Comparison of ENCODE assay signal across 8 cellular contexts in genomic region chr2:105804266-105804665, GRCh38. TPM values are rescaled to one million over a fixed set of nuclear protein-coding genes. Genes with fewer than 3 reads are reported as not detected.
DNase-seq lines count a peak whose midpoint lies in the region; ATAC-seq and TF ChIP-seq lines count a peak whose summit lies in the region.

No MANE protein-coding gene starts in this region.

- POLR2A ChIA-PET in activated B cell treated with CpG ODN at 0.5 μM for 24 hours (lab: Charles Lee) = interaction anchor here (0.6 to 1.0 kb wide), 3 partner anchors 12 to 49 kb away, joined by 3 read pairs; no protein-coding TSS in a partner anchor

- ATAC-seq in activated B cell treated with CpG ODN at 0.5 μM for 24 hours (ENCODE audit: low read depth) (no peak), HG02571 (IDR thresholded peaks at IDR 0.05; ENCODE audit: unreplicated experiment) (no peak)

- no peak for TF ChIP-seq CTCF in activated B cell treated with CpG ODN at 0.5 μM for 24 hours (IDR thresholded peaks at IDR 0.05)

- peak overlapping the region; percentile 16 for H3K27ac ChIP-seq in mesodermal cell (ENCODE audit: low read depth, low read length, severe bottlenecking)

- WGBS in mesodermal cell (ENCODE audit: insufficient coverage in 2 of 2), 2 experiments = 93 to 100% methylated on average over 2 to 3 of the region's 3 CpGs

- no peak overlapping the region for H3K4me3 ChIP-seq in mesodermal cell (ENCODE audit: extremely low read depth, insufficient read depth, low read length, poor library complexity, severe bottlenecking)

- intact Hi-C loops in activated B cell treated with CpG ODN at 0.5 μM for 24 hours (cut with micrococcal nuclease) = loop anchor here (5.0 kb wide), 1 partner anchor 388 kb away; the partner anchor contains the start of gene UXS1

- H3K27ac Mint-ChIP-seq in activated B cell treated with CpG ODN at 0.5 μM for 24 hours = peak overlapping the region; percentile 90

- H3K9me3 ChIP-seq in mesodermal cell (ENCODE audit: control insufficient read depth, low read length) = no peaks in the 10 kb centered on the region

- H3K36me3 Mint-ChIP-seq in activated B cell treated with CpG ODN at 0.5 μM for 24 hours (ENCODE audit: low read depth) = peaks cover 7% of the 10 kb centered on the region

- H3K36me3 ChIP-seq in mesodermal cell (ENCODE audit: control insufficient read depth, insufficient read depth, low read length) = peaks cover 31% of the 10 kb centered on the region

- CTCF ChIA-PET in activated B cell treated with CpG ODN at 0.5 μM for 24 hours (lab: Charles Lee) = interaction anchor here (1.3 kb wide), 1 partner anchor 9 kb away, joined by 4 read pairs; no protein-coding TSS in a partner anchor

- no peaks in the 10 kb centered on the region for H3K27me3 Mint-ChIP-seq in activated B cell treated with CpG ODN at 0.5 μM for 24 hours

- H3K4me3 Mint-ChIP-seq in activated B cell treated with CpG ODN at 0.5 μM for 24 hours = peak overlapping the region; percentile 9

- peaks cover 92% of the 10 kb centered on the region for H3K4me1 Mint-ChIP-seq in activated B cell treated with CpG ODN at 0.5 μM for 24 hours

- no peaks in the 10 kb centered on the region for H3K9me3 Mint-ChIP-seq in activated B cell treated with CpG ODN at 0.5 μM for 24 hours

- H3K4me1 ChIP-seq in mesodermal cell (ENCODE audit: control insufficient read depth, insufficient read depth, low read length, poor library complexity, severe bottlenecking) = peaks cover 10% of the 10 kb centered on the region

- DNase-seq in EH (ENCODE audit: low read depth) (peak; percentile 58), NCI-H1436 treated with DMSO at 0.1 percent for 48 hours (lab: John Stamatoyannopoulos, UW) (peak; percentile 26), activated B cell treated with CpG ODN at 0.5 μM for 24 hours (no peak), NCI-H526 treated with DMSO at 0.1 percent for 48 hours (lab: John Stamatoyannopoulos, UW) (no peak)
- DNase-seq in central memory CD4-positive, alpha-beta T cell = no peak
- no peak for DNase-seq in activated CD8-positive, alpha-beta memory T cell treated with anti-CD3 and anti-CD28 coated beads, Interleukin-2, amount 50 U/mL, for 48 hours

RNA-seq across cellular contexts. Expression of gene NCK2, which starts 59.6 kb away (rescaled TPM):
- total RNA-seq in activated B cell treated with CpG ODN at 0.5 μM for 24 hours = 52.9 and 53.4 TPM in 2 replicates
- polyA plus RNA-seq in mesodermal cell (2013, experiment 1 of 2) = 70.3 TPM
- 63.0 TPM for polyA plus RNA-seq in mesodermal cell (2013, experiment 2 of 2)

Comparison
In these comparisons a context has a peak if more than half of its experiments do, and no peak if none do; other contexts are left out.
1. DNase-seq: peak in EH (single experiment) and NCI-H1436 treated with DMSO at 0.1 percent for 48 hours (single experiment); none in activated B cell treated with CpG ODN at 0.5 μM for 24 hours (single experiment), central memory CD4-positive, alpha-beta T cell (single experiment), activated CD8-positive, alpha-beta memory T cell treated with anti-CD3 and anti-CD28 coated beads, Interleukin-2, amount 50 U/mL, for 48 hours (single experiment) and NCI-H526 treated with DMSO at 0.1 percent for 48 hours (single experiment).